1 cellular context compared by ENCODE assay signal in the genomic region with DNA sequence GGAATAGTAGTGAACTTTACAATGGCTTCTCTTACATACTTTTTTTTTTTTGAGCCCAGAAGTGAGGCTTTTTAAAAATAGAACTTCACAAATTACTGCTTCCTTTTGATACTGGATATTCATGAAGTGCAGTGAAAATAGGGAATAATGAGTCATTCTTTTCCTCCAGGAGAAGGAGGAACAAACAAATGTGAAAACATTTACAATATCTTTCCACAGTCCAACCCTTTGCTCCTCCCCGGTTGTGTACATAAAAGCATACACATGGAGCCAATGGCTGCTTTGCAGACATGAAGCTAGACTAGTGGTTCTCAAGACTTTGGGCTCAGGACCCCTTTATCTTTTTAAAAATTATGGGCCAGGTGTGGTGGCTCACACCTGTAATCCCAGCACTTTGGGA.
A peak's percentile ranks its signal among the peaks of the same experiment; 100 is the strongest.
TF ChIP-seq lines count a peak whose summit lies in the region.

No MANE protein-coding gene starts in this region.

TF ChIP-seq in HepG2, 621 proteins besides CTCF, POLR2A, EP300 and RAD21 (continued from another document and continues in another):
- TF ChIP-seq, protein P1, sequence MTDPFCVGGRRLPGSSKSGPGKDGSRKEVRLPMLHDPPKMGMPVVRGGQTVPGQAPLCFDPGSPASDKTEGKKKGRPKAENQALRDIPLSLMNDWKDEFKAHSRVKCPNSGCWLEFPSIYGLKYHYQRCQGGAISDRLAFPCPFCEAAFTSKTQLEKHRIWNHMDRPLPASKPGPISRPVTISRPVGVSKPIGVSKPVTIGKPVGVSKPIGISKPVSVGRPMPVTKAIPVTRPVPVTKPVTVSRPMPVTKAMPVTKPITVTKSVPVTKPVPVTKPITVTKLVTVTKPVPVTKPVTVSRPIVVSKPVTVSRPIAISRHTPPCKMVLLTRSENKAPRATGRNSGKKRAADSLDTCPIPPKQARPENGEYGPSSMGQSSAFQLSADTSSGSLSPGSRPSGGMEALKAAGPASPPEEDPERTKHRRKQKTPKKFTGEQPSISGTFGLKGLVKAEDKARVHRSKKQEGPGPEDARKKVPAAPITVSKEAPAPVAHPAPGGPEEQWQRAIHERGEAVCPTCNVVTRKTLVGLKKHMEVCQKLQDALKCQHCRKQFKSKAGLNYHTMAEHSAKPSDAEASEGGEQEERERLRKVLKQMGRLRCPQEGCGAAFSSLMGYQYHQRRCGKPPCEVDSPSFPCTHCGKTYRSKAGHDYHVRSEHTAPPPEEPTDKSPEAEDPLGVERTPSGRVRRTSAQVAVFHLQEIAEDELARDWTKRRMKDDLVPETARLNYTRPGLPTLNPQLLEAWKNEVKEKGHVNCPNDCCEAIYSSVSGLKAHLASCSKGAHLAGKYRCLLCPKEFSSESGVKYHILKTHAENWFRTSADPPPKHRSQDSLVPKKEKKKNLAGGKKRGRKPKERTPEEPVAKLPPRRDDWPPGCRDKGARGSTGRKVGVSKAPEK (CRISPR knock-in tag; IDR thresholded peaks at IDR 0.05; ENCODE audit: borderline replicate concordance): no peak
- peak; percentile 49; the same call in 1 of the 2 replicates for TF ChIP-seq MED1 (CRISPR knock-in tag; IDR thresholded peaks at IDR 0.05)
- no peak for TF ChIP-seq ZNF562 (CRISPR knock-in tag; IDR thresholded peaks at IDR 0.05; ENCODE audit: borderline replicate concordance)
- TF ChIP-seq FOXP1 (IDR thresholded peaks at IDR 0.05): no peak
- TF ChIP-seq FOXP1 (CRISPR knock-in tag; IDR thresholded peaks at IDR 0.05): 0 out of 2 replicates have a peak, but pooled peaks have one; percentile 40
- no peak for TF ChIP-seq EHMT2 (IDR thresholded peaks at IDR 0.05; ENCODE audit: borderline replicate concordance, low read depth, low read length)
- no peak for TF ChIP-seq GATA4 (IDR thresholded peaks at IDR 0.05; ENCODE audit: borderline replicate concordance, low read depth)
- no peak for TF ChIP-seq HOXD1 (CRISPR knock-in tag; IDR thresholded peaks at IDR 0.05)
- no peak for TF ChIP-seq ZNF777 (CRISPR knock-in tag; IDR thresholded peaks at IDR 0.05)
- TF ChIP-seq RBAK (CRISPR knock-in tag; IDR thresholded peaks at IDR 0.05): no peak
- TF ChIP-seq ZFP36L1 (CRISPR knock-in tag; IDR thresholded peaks at IDR 0.05): no peak
- TF ChIP-seq AHDC1 (CRISPR knock-in tag; IDR thresholded peaks at IDR 0.05; ENCODE audit: borderline replicate concordance): peak; percentile 24; the same call in 1 of the 2 replicates
- TF ChIP-seq, protein P2, sequence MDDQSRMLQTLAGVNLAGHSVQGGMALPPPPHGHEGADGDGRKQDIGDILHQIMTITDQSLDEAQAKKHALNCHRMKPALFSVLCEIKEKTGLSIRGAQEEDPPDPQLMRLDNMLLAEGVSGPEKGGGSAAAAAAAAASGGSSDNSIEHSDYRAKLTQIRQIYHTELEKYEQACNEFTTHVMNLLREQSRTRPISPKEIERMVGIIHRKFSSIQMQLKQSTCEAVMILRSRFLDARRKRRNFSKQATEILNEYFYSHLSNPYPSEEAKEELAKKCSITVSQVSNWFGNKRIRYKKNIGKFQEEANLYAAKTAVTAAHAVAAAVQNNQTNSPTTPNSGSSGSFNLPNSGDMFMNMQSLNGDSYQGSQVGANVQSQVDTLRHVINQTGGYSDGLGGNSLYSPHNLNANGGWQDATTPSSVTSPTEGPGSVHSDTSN (CRISPR knock-in tag; IDR thresholded peaks at IDR 0.05; ENCODE audit: borderline replicate concordance): no peak
- 0 out of 2 replicates have a peak, but pooled peaks have one; percentile 40 for TF ChIP-seq POGZ (CRISPR knock-in tag; IDR thresholded peaks at IDR 0.05)
- no peak for TF ChIP-seq NFYC (CRISPR knock-in tag; IDR thresholded peaks at IDR 0.05)
- TF ChIP-seq, protein P3, sequence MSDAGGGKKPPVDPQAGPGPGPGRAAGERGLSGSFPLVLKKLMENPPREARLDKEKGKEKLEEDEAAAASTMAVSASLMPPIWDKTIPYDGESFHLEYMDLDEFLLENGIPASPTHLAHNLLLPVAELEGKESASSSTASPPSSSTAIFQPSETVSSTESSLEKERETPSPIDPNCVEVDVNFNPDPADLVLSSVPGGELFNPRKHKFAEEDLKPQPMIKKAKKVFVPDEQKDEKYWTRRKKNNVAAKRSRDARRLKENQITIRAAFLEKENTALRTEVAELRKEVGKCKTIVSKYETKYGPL (CRISPR knock-in tag; IDR thresholded peaks at IDR 0.05): no peak
- TF ChIP-seq PPARG (CRISPR knock-in tag; conservative IDR thresholded peaks at IDR 0.05): no peak
- peak; percentile 85; the same call in 1 of the 2 replicates for TF ChIP-seq SP5 (CRISPR knock-in tag; IDR thresholded peaks at IDR 0.05; ENCODE audit: borderline replicate concordance, low read depth)
- TF ChIP-seq, protein P4, sequence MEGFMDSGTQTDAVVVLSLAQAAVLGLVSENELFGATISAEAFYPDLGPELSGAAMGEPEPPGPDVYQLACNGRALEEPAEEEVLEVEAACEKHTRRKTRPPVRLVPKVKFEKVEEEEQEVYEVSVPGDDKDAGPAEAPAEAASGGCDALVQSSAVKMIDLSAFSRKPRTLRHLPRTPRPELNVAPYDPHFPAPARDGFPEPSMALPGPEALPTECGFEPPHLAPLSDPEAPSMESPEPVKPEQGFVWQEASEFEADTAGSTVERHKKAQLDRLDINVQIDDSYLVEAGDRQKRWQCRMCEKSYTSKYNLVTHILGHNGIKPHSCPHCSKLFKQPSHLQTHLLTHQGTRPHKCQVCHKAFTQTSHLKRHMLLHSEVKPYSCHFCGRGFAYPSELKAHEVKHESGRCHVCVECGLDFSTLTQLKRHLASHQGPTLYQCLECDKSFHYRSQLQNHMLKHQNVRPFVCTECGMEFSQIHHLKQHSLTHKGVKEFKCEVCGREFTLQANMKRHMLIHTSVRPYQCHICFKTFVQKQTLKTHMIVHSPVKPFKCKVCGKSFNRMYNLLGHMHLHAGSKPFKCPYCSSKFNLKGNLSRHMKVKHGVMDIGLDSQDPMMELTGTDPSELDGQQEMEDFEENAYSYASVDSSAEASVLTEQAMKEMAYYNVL (CRISPR knock-in tag; IDR thresholded peaks at IDR 0.05; ENCODE audit: borderline replicate concordance): peak; percentile 42; the same call in 1 of the 2 replicates
- peak; percentile 17; the same call in 1 of the 2 replicates for TF ChIP-seq ERF (CRISPR knock-in tag; IDR thresholded peaks at IDR 0.05)
- 0 out of 2 replicates have a peak, but pooled peaks have one; percentile 23 for TF ChIP-seq IRF2 (CRISPR knock-in tag; IDR thresholded peaks at IDR 0.05)
- no peak for TF ChIP-seq RAD51 (IDR thresholded peaks at IDR 0.05; ENCODE audit: borderline replicate concordance)
- TF ChIP-seq RBM39 (IDR thresholded peaks at IDR 0.05; ENCODE audit: low read depth, low read length, poor library complexity, severe bottlenecking): no peak
- TF ChIP-seq HOXA7 (CRISPR knock-in tag; IDR thresholded peaks at IDR 0.05): no peak
- no peak for TF ChIP-seq FOXA1 (IDR thresholded peaks at IDR 0.05)
- peak; percentile 50; the same call in 1 of the 2 replicates for TF ChIP-seq FOXA1 (CRISPR knock-in tag; IDR thresholded peaks at IDR 0.05)
- no peak for TF ChIP-seq ZBTB34 (CRISPR knock-in tag; IDR thresholded peaks at IDR 0.05)
- TF ChIP-seq SOX5 (CRISPR knock-in tag; IDR thresholded peaks at IDR 0.05; ENCODE audit: borderline replicate concordance): peak; percentile 72; the same call in 1 of the 2 replicates
- TF ChIP-seq ETV5 (CRISPR knock-in tag; IDR thresholded peaks at IDR 0.05; ENCODE audit: borderline replicate concordance): peak; percentile 54; the same call in 1 of the 2 replicates
- no peak for TF ChIP-seq IKZF4 (CRISPR knock-in tag; IDR thresholded peaks at IDR 0.05; ENCODE audit: borderline replicate concordance, low read depth, not compliant biosample characterization)
- TF ChIP-seq FOXA3 (CRISPR knock-in tag; IDR thresholded peaks at IDR 0.05): peak; percentile 90
- no peak for TF ChIP-seq SNAPC2 (CRISPR knock-in tag; IDR thresholded peaks at IDR 0.05)
- no peak for TF ChIP-seq TFDP2 (CRISPR knock-in tag; IDR thresholded peaks at IDR 0.05)
